In genomic region chr1:100145116-100145515, GRCh38 we compare ENCODE assay signal across 24 cellular contexts.
"Had no signal": no experiment of that assay in that cellular context is flagged by ENCODE, and none has a peak within 500 bp of the region (broad histone marks: within the 10 kb centered on the region; RNA-seq: fewer than 3 reads in every experiment).

No MANE protein-coding gene starts in this region.

- H3K4me1 ChIP-seq: esophagus muscularis mucosa, gastroesophageal sphincter, neural progenitor cell, right atrium auricular region, tibial artery, upper lobe of left lung, uterus had no signal

- H3K36me3 ChIP-seq: ovary, uterus had no signal

- H3K27me3 ChIP-seq: esophagus muscularis mucosa, gastroesophageal sphincter, hepatocyte, neural progenitor cell, ovary, right atrium auricular region, tibial artery, upper lobe of left lung, uterus had no signal

- H3K4me1 Mint-ChIP-seq: neural progenitor cell; stimulated activated effector memory CD8-positive, alpha-beta T cell treated with anti-CD3 and anti-CD28 coated beads, Interleukin-12 subunit alpha, Interleukin-12 subunit beta, amount 100 ng/mL, for 72 hours had no signal

- H3K27me3 Mint-ChIP-seq: natural killer cell treated with Interleukin-12 subunit alpha and Interleukin-12 subunit beta and Interleukin-15 and Interleukin-18, amount 100 ng/mL, for 72 hours had no signal

- ATAC-seq: gastroesophageal sphincter; left colon; left ventricle myocardium superior; natural killer cell treated with Interleukin-12 subunit alpha and Interleukin-12 subunit beta and Interleukin-15 and Interleukin-18, amount 100 ng/mL, for 72 hours; stimulated activated effector memory CD8-positive, alpha-beta T cell treated with anti-CD3 and anti-CD28 coated beads, Interleukin-12 subunit alpha, Interleukin-12 subunit beta, amount 100 ng/mL, for 72 hours; stimulated activated naive CD8-positive, alpha-beta T cell treated with anti-CD3 and anti-CD28 coated beads, Interleukin-15, Interleukin-2, amounts not matched to agents 100 U/mL and 50 U/mL, for 24 hours had no signal

- H3K27ac ChIP-seq: epithelial cell of prostate, esophagus muscularis mucosa, gastroesophageal sphincter, hepatocyte, neural progenitor cell, ovary, right atrium auricular region, tibial artery, upper lobe of left lung, uterus had no signal

- DNase-seq: effector memory CD4-positive, alpha-beta T cell; foreskin fibroblast; head of caudate nucleus; left colon; left ventricle myocardium superior; mesenchymal stem cell; midbrain; nucleus accumbens; ovary; stimulated activated CD4-positive, alpha-beta T cell treated with anti-CD3 and anti-CD28 coated beads, Interleukin-4, amount 100 ng/mL, for 1 hour; stimulated activated CD8-positive, alpha-beta memory T cell treated with anti-CD3 and anti-CD28 coated beads, Interleukin-4, amount 100 ng/mL, for 48 hours; stimulated activated naive CD8-positive, alpha-beta T cell treated with anti-CD3 and anti-CD28 coated beads, Interleukin-15, Interleukin-2, amounts not matched to agents 100 U/mL and 50 U/mL, for 24 hours; tibial artery; upper lobe of left lung; uterus had no signal

- H3K4me3 ChIP-seq: esophagus muscularis mucosa, gastroesophageal sphincter, hepatocyte, lung, neural progenitor cell, ovary, right atrium auricular region, tibial artery, upper lobe of left lung, uterus had no signal

- H3K27ac Mint-ChIP-seq: natural killer cell treated with Interleukin-12 subunit alpha and Interleukin-12 subunit beta and Interleukin-15 and Interleukin-18, amount 100 ng/mL, for 72 hours; neural progenitor cell; stimulated activated effector memory CD8-positive, alpha-beta T cell treated with anti-CD3 and anti-CD28 coated beads, Interleukin-12 subunit alpha, Interleukin-12 subunit beta, amount 100 ng/mL, for 72 hours had no signal

- H3K9me3 Mint-ChIP-seq: natural killer cell treated with Interleukin-12 subunit alpha and Interleukin-12 subunit beta and Interleukin-15 and Interleukin-18, amount 100 ng/mL, for 72 hours; neural progenitor cell; stimulated activated effector memory CD8-positive, alpha-beta T cell treated with anti-CD3 and anti-CD28 coated beads, Interleukin-12 subunit alpha, Interleukin-12 subunit beta, amount 100 ng/mL, for 72 hours had no signal

- H3K4me3 Mint-ChIP-seq: natural killer cell treated with Interleukin-12 subunit alpha and Interleukin-12 subunit beta and Interleukin-15 and Interleukin-18, amount 100 ng/mL, for 72 hours; neural progenitor cell; stimulated activated effector memory CD8-positive, alpha-beta T cell treated with anti-CD3 and anti-CD28 coated beads, Interleukin-12 subunit alpha, Interleukin-12 subunit beta, amount 100 ng/mL, for 72 hours had no signal

- H3K9me3 ChIP-seq: esophagus muscularis mucosa, gastroesophageal sphincter, ovary, right atrium auricular region, tibial artery, upper lobe of left lung, uterus had no signal
